In genomic region chr9:133708770-133709611, GRCh38 we compare ENCODE assay signal across 9 cellular contexts. TPM values are rescaled to one million over a fixed set of nuclear protein-coding genes. Genes with fewer than 3 reads are reported as not detected.
DNase-seq lines count a peak whose midpoint lies in the region; ATAC-seq and TF ChIP-seq lines count a peak whose summit lies in the region.
"Had no signal": no experiment of that assay in that cellular context is flagged by ENCODE, and none has a peak within 500 bp of the region (broad histone marks: within the 10 kb centered on the region; RNA-seq: fewer than 3 reads in every experiment).

No MANE protein-coding gene starts in this region.

- BruUV-seq in mammary epithelial cell (replicated peaks; lab: Mats Ljungman, UMichigan), result no TSS peak

- H3K27me3 ChIP-seq in GM06990 (replicated peaks; ENCODE audit: control insufficient read depth, insufficient read depth, low read length), result peaks cover 1% of the 10 kb centered on the region; the same call in 1 of the 2 replicates
- H3K27me3 ChIP-seq in mammary epithelial cell (ENCODE audit: insufficient read depth, low read length), result no peaks in the 10 kb centered on the region

- H2AFZ ChIP-seq in mammary epithelial cell (ENCODE audit: low read depth, low read length), result no peak overlapping the region

- H3K79me2 ChIP-seq in mammary epithelial cell (ENCODE audit: insufficient read depth, low read length), result no peaks in the 10 kb centered on the region

- no peak for ATAC-seq in HG03439 (IDR thresholded peaks at IDR 0.05; ENCODE audit: unreplicated experiment)
- ATAC-seq: psoas muscle had no signal

- TF ChIP-seq CTCF in GM06990 (IDR thresholded peaks at IDR 0.05; ENCODE audit: insufficient read depth, low read length, poor library complexity, severe bottlenecking), result no peak
- no peak for TF ChIP-seq CTCF in mammary epithelial cell (conservative IDR thresholded peaks at IDR 0.05 in 1 of 2, IDR thresholded peaks at IDR 0.05 in 1 of 2; ENCODE audit: extremely low read depth in 1 of 2, insufficient read depth in 1 of 2, low read depth in 1 of 2, low read length in 2 of 2)

- no peak overlapping the region for H3K4me3 ChIP-seq in GM06990 (replicated peaks; ENCODE audit: low read depth, low read length)
- H3K4me3 ChIP-seq in mammary epithelial cell (replicated peaks in 1 of 3; ENCODE audit: insufficient read depth in 1 of 3, low read depth in 2 of 3, low read length in 3 of 3), result no peak overlapping the region
- H3K4me3 ChIP-seq: psoas muscle had no signal

- WGBS in mammary epithelial cell (ENCODE audit: low coverage, missing lambda C conversion rate), result 79% methylated on average over 19 of the region's 31 CpGs

- H3K9ac ChIP-seq in mammary epithelial cell (ENCODE audit: insufficient read depth, low read length), result no peak overlapping the region

- no peak overlapping the region for H3K4me2 ChIP-seq in mammary epithelial cell (ENCODE audit: insufficient read depth, low read depth, low read length)

- CTCF ChIA-PET in mammary epithelial cell (lab: Charles Lee; ENCODE audit: low non-redundant PET), result no interaction called here

- no peaks in the 10 kb centered on the region for H4K20me1 ChIP-seq in mammary epithelial cell (ENCODE audit: insufficient read depth, low read length)

- H3K9me3 ChIP-seq in mammary epithelial cell (replicated peaks; ENCODE audit: insufficient read depth, low read length), result no peaks in the 10 kb centered on the region
- H3K9me3 ChIP-seq: psoas muscle had no signal

- H3K27ac ChIP-seq in mammary epithelial cell (ENCODE audit: insufficient read depth, low read depth, low read length), result no peak overlapping the region
- H3K27ac ChIP-seq: psoas muscle had no signal

- DNase-seq in GM06990 (ENCODE audit: extremely low read depth, insufficient read length) (peak; percentile 41), NCI-H345 (lab: John Stamatoyannopoulos, UW) (peak; percentile 89), putamen (ENCODE audit: low spot score) (peak; percentile 67), NCI-H774 (lab: John Stamatoyannopoulos, UW) (no peak), mammary epithelial cell (no peak), RPMI8226 (no peak)
- DNase-seq in activated naive CD4-positive, alpha-beta T cell (lab: John Stamatoyannopoulos, UW), result peak in 3 of 4 experiments; percentile 28 to 68 (median 32)

- intact Hi-C loops in mammary epithelial cell (cut with micrococcal nuclease), result no loop called here

- in situ Hi-C loops in mammary epithelial cell (cut with MboI; ENCODE audit: low sequenced_read_pairs in 2 of 2), result no loop called here

- dilution Hi-C loops in mammary epithelial cell (cut with HindIII; ENCODE audit: low sequenced_read_pairs), result no loop called here

- H3K36me3 ChIP-seq in GM06990 (ENCODE audit: control insufficient read depth, insufficient read depth, low read length) (no peaks in the 10 kb centered on the region), mammary epithelial cell (ENCODE audit: insufficient read depth, low read length) (no peaks in the 10 kb centered on the region)

- no peaks in the 10 kb centered on the region for H3K4me1 ChIP-seq in mammary epithelial cell (ENCODE audit: insufficient read depth, low read length)
- H3K4me1 ChIP-seq: psoas muscle had no signal

RNA-seq across cellular contexts. Expression of gene SARDH, which starts 29.2 kb away (rescaled TPM):
- total RNA-seq in mammary epithelial cell, result 1 to 10 TPM in 1 of 2 donors, not detected in 1; 7.2 TPM
- 0.28 TPM for polyA plus RNA-seq in mammary epithelial cell
- polyA minus RNA-seq in mammary epithelial cell, result not detected

Comparison
In these comparisons a context has a peak if more than half of its experiments do, and no peak if none do; other contexts are left out.
1. DNase-seq: peak in GM06990 (single experiment), NCI-H345 (single experiment), activated naive CD4-positive, alpha-beta T cell (3 of 4) and putamen (single experiment); none in NCI-H774 (single experiment), mammary epithelial cell (single experiment) and RPMI8226 (single experiment).